36 cellular contexts compared by ENCODE assay signal in genomic region chr4:109134921-109135320, GRCh38.
"Had no signal": no experiment of that assay in that cellular context is flagged by ENCODE, and none has a peak within 500 bp of the region (broad histone marks: within the 10 kb centered on the region; RNA-seq: fewer than 3 reads in every experiment).

No MANE protein-coding gene starts in this region.

- H3K27me3 Mint-ChIP-seq: activated CD4-positive, alpha-beta T cell treated with anti-CD3 and anti-CD28 coated beads for 36 hours; activated CD4-positive, alpha-beta T cell treated with anti-CD3 and anti-CD28 coated beads, Interleukin-2, amount 10 ng/mL, durations not matched to agents 7 days and 5 days; activated CD8-positive, alpha-beta memory T cell treated with anti-CD3 and anti-CD28 coated beads, Interleukin-2, amount 10 ng/mL, durations not matched to agents 7 days and 5 days; activated naive CD4-positive, alpha-beta T cell treated with anti-CD3 and anti-CD28 coated beads, Interleukin-2, amount 50 U/mL, for 24 hours; activated naive CD8-positive, alpha-beta T cell treated with anti-CD3 and anti-CD28 coated beads, Interleukin-2, amount 50 U/mL, for 24 hours; activated T-cell treated with anti-CD3 and anti-CD28 coated beads, Interleukin-2, amount 50 U/mL, for 24 hours had no signal

- H3K4me3 ChIP-seq: ascending aorta, body of pancreas, breast epithelium had no signal

- H3K4me3 Mint-ChIP-seq: activated CD4-positive, alpha-beta memory T cell treated with anti-CD3 and anti-CD28 coated beads, Interleukin-2, amount 10 ng/mL, durations not matched to agents 7 days and 5 days; activated CD4-positive, alpha-beta T cell treated with anti-CD3 and anti-CD28 coated beads for 36 hours; activated CD4-positive, alpha-beta T cell treated with anti-CD3 and anti-CD28 coated beads, Interleukin-2, amount 10 ng/mL, durations not matched to agents 7 days and 5 days; activated CD8-positive, alpha-beta memory T cell treated with anti-CD3 and anti-CD28 coated beads, Interleukin-2, amount 10 ng/mL, durations not matched to agents 7 days and 5 days; activated CD8-positive, alpha-beta T cell treated with anti-CD3 and anti-CD28 coated beads, Interleukin-2, amount 10 ng/mL, durations not matched to agents 7 days and 5 days; activated naive CD4-positive, alpha-beta T cell treated with anti-CD3 and anti-CD28 coated beads, Interleukin-2, amount 10 ng/mL, durations not matched to agents 7 days and 5 days; activated naive CD4-positive, alpha-beta T cell treated with anti-CD3 and anti-CD28 coated beads, Interleukin-2, amount 50 U/mL, for 24 hours; activated naive CD8-positive, alpha-beta T cell; activated naive CD8-positive, alpha-beta T cell treated with anti-CD3 and anti-CD28 coated beads, Interleukin-2, amount 10 ng/mL, durations not matched to agents 7 days and 5 days; activated naive CD8-positive, alpha-beta T cell treated with anti-CD3 and anti-CD28 coated beads, Interleukin-2, amount 50 U/mL, for 24 hours; activated T-cell treated with anti-CD3 and anti-CD28 coated beads, Interleukin-2, amount 50 U/mL, for 24 hours; T-helper 1 cell treated with Interleukin-12 subunit alpha and Interleukin-12 subunit beta and Interleukin-4 antibody, amounts not matched to agents 30 μg/mL and 1 μg/mL, for 36 hours; T-helper 2 cell treated with Interferon-gamma antibody and Interleukin-4, amounts not matched to agents 5 μg/mL and 100 μg/mL, for 36 hours; WTC11 had no signal

- H3K27ac ChIP-seq: ascending aorta, body of pancreas, brain microvascular endothelial cell, breast epithelium, WERI-Rb-1 had no signal

- H3K4me1 Mint-ChIP-seq: activated CD4-positive, alpha-beta memory T cell treated with anti-CD3 and anti-CD28 coated beads, Interleukin-2, amount 10 ng/mL, durations not matched to agents 7 days and 5 days; activated CD4-positive, alpha-beta T cell treated with anti-CD3 and anti-CD28 coated beads for 36 hours; activated CD4-positive, alpha-beta T cell treated with anti-CD3 and anti-CD28 coated beads, Interleukin-2, amount 10 ng/mL, durations not matched to agents 7 days and 5 days; activated CD8-positive, alpha-beta memory T cell treated with anti-CD3 and anti-CD28 coated beads, Interleukin-2, amount 10 ng/mL, durations not matched to agents 7 days and 5 days; activated naive CD4-positive, alpha-beta T cell treated with anti-CD3 and anti-CD28 coated beads, Interleukin-2, amount 10 ng/mL, durations not matched to agents 7 days and 5 days; activated naive CD4-positive, alpha-beta T cell treated with anti-CD3 and anti-CD28 coated beads, Interleukin-2, amount 50 U/mL, for 24 hours; activated naive CD8-positive, alpha-beta T cell treated with anti-CD3 and anti-CD28 coated beads, Interleukin-2, amount 10 ng/mL, durations not matched to agents 7 days and 5 days; activated naive CD8-positive, alpha-beta T cell treated with anti-CD3 and anti-CD28 coated beads, Interleukin-2, amount 50 U/mL, for 24 hours; WTC11 had no signal

- DNase-seq: activated CD4-positive, alpha-beta memory T cell treated with anti-CD3 and anti-CD28 coated beads, Interleukin-2, amount 10 ng/mL, durations not matched to agents 7 days and 5 days; activated CD4-positive, alpha-beta T cell treated with anti-CD3 and anti-CD28 coated beads for 1 hour; activated CD4-positive, alpha-beta T cell treated with anti-CD3 and anti-CD28 coated beads for 36 hours; activated CD4-positive, alpha-beta T cell treated with anti-CD3 and anti-CD28 coated beads for 48 hours; activated CD4-positive, alpha-beta T cell treated with anti-CD3 and anti-CD28 coated beads, Interleukin-2, amount 10 ng/mL, durations not matched to agents 7 days and 5 days; activated CD4-positive, alpha-beta T cell treated with anti-CD3 and anti-CD28 coated beads, Interleukin-2, amount 50 U/mL, for 48 hours; activated CD4-positive, CD25-positive, alpha-beta regulatory T cell; activated CD8-positive, alpha-beta memory T cell treated with anti-CD3 and anti-CD28 coated beads for 24 hours; activated CD8-positive, alpha-beta memory T cell treated with anti-CD3 and anti-CD28 coated beads, Interleukin-2, amount 10 ng/mL, durations not matched to agents 7 days and 5 days; activated CD8-positive, alpha-beta memory T cell treated with anti-CD3 and anti-CD28 coated beads, Interleukin-2, amount 50 U/mL, for 48 hours; activated CD8-positive, alpha-beta T cell treated with anti-CD3 and anti-CD28 coated beads, Interleukin-2, amount 10 ng/mL, durations not matched to agents 7 days and 5 days; activated effector memory CD4-positive, alpha-beta T cell treated with Interleukin-2 at 50 U/mL for 16 hours; activated gamma-delta T cell; activated naive CD4-positive, alpha-beta T cell treated with anti-CD3 and anti-CD28 coated beads, Interleukin-2, amount 10 ng/mL, durations not matched to agents 7 days and 5 days; activated naive CD4-positive, alpha-beta T cell treated with Interleukin-2 at 50 U/mL for 16 hours; activated naive CD8-positive, alpha-beta T cell treated with anti-CD3 and anti-CD28 coated beads, Interleukin-2, amount 10 ng/mL, durations not matched to agents 7 days and 5 days; activated naive CD8-positive, alpha-beta T cell treated with anti-CD3 and anti-CD28 coated beads, Interleukin-2, amount 50 U/mL, for 24 hours; activated T-cell treated with anti-CD3 and anti-CD28 coated beads, Interleukin-2, amount 50 U/mL, for 24 hours; activated T-cell treated with anti-CD3 and anti-CD28 coated beads, Interleukin-2, amount 50 U/mL, for 48 hours; amygdala; anterior cingulate cortex; body of pancreas; brain microvascular endothelial cell; central memory CD4-positive, alpha-beta T cell; T-helper 1 cell; T-helper 2 cell; T-helper 9 cell; WERI-Rb-1 had no signal

- H3K36me3 ChIP-seq: ascending aorta, brain microvascular endothelial cell, breast epithelium, WERI-Rb-1 had no signal

- H3K9me3 Mint-ChIP-seq: activated naive CD4-positive, alpha-beta T cell treated with anti-CD3 and anti-CD28 coated beads, Interleukin-2, amount 10 ng/mL, durations not matched to agents 7 days and 5 days; activated naive CD4-positive, alpha-beta T cell treated with anti-CD3 and anti-CD28 coated beads, Interleukin-2, amount 50 U/mL, for 24 hours; activated T-cell treated with anti-CD3 and anti-CD28 coated beads, Interleukin-2, amount 50 U/mL, for 24 hours; activated T-helper 2 cell treated with anti-CD3 and anti-CD28 coated beads, Interferon-gamma antibody, Interleukin-2, Interleukin-4, amounts not matched to agents 10 μg/mL and 5 μg/mL and 100 μg/mL, durations not matched to agents 14 hours and 24 hours and 36 hours; T-helper 1 cell treated with Interleukin-12 subunit alpha and Interleukin-12 subunit beta and Interleukin-4 antibody, amounts not matched to agents 30 μg/mL and 1 μg/mL, for 36 hours; T-helper 2 cell treated with Interferon-gamma antibody and Interleukin-4, amounts not matched to agents 5 μg/mL and 100 μg/mL, for 36 hours had no signal

- H3K36me3 Mint-ChIP-seq: activated CD8-positive, alpha-beta memory T cell treated with anti-CD3 and anti-CD28 coated beads, Interleukin-2, amount 10 ng/mL, durations not matched to agents 7 days and 5 days; activated naive CD4-positive, alpha-beta T cell treated with anti-CD3 and anti-CD28 coated beads, Interleukin-2, amount 10 ng/mL, durations not matched to agents 7 days and 5 days; activated naive CD4-positive, alpha-beta T cell treated with anti-CD3 and anti-CD28 coated beads, Interleukin-2, amount 50 U/mL, for 24 hours; activated naive CD8-positive, alpha-beta T cell; activated naive CD8-positive, alpha-beta T cell treated with anti-CD3 and anti-CD28 coated beads, Interleukin-2, amount 10 ng/mL, durations not matched to agents 7 days and 5 days; WTC11 had no signal

- H3K9me3 ChIP-seq: ascending aorta, body of pancreas, breast epithelium had no signal

- H3K27ac Mint-ChIP-seq: activated CD4-positive, alpha-beta memory T cell treated with anti-CD3 and anti-CD28 coated beads, Interleukin-2, amount 10 ng/mL, durations not matched to agents 7 days and 5 days; activated CD4-positive, alpha-beta T cell treated with anti-CD3 and anti-CD28 coated beads for 36 hours; activated CD4-positive, alpha-beta T cell treated with anti-CD3 and anti-CD28 coated beads, Interleukin-2, amount 10 ng/mL, durations not matched to agents 7 days and 5 days; activated CD8-positive, alpha-beta memory T cell treated with anti-CD3 and anti-CD28 coated beads, Interleukin-2, amount 10 ng/mL, durations not matched to agents 7 days and 5 days; activated CD8-positive, alpha-beta T cell treated with anti-CD3 and anti-CD28 coated beads, Interleukin-2, amount 10 ng/mL, durations not matched to agents 7 days and 5 days; activated naive CD4-positive, alpha-beta T cell treated with anti-CD3 and anti-CD28 coated beads, Interleukin-2, amount 10 ng/mL, durations not matched to agents 7 days and 5 days; activated naive CD4-positive, alpha-beta T cell treated with anti-CD3 and anti-CD28 coated beads, Interleukin-2, amount 50 U/mL, for 24 hours; activated naive CD8-positive, alpha-beta T cell; activated naive CD8-positive, alpha-beta T cell treated with anti-CD3 and anti-CD28 coated beads, Interleukin-2, amount 10 ng/mL, durations not matched to agents 7 days and 5 days; activated naive CD8-positive, alpha-beta T cell treated with anti-CD3 and anti-CD28 coated beads, Interleukin-2, amount 50 U/mL, for 24 hours; activated T-cell treated with anti-CD3 and anti-CD28 coated beads, Interleukin-2, amount 50 U/mL, for 24 hours; activated T-helper 2 cell treated with anti-CD3 and anti-CD28 coated beads, Interferon-gamma antibody, Interleukin-2, Interleukin-4, amounts not matched to agents 10 μg/mL and 5 μg/mL and 100 μg/mL, durations not matched to agents 14 hours and 24 hours and 36 hours; T-helper 1 cell treated with Interleukin-12 subunit alpha and Interleukin-12 subunit beta and Interleukin-4 antibody, amounts not matched to agents 30 μg/mL and 1 μg/mL, for 36 hours; T-helper 2 cell treated with Interferon-gamma antibody and Interleukin-4, amounts not matched to agents 5 μg/mL and 100 μg/mL, for 36 hours; WTC11 had no signal
